Comparison of ENCODE assay signal across 10 cellular contexts in genomic region chr2:55180374-55180773, GRCh38.
"Had no signal": no experiment of that assay in that cellular context is flagged by ENCODE, and none has a peak within 500 bp of the region (broad histone marks: within the 10 kb centered on the region; RNA-seq: fewer than 3 reads in every experiment).

No MANE protein-coding gene starts in this region.

- H3K27ac Mint-ChIP-seq: HFFc6, IgD-negative memory B cell had no signal

- H3K4me1 ChIP-seq: HAP-1 had no signal

- ATAC-seq: HCT116 had no signal

- H3K9me3 Mint-ChIP-seq: HFFc6, IgD-negative memory B cell had no signal

- H3K4me3 ChIP-seq: GM23248, HAP-1 had no signal

- H3K4me3 Mint-ChIP-seq: HFFc6, IgD-negative memory B cell had no signal

- H3K9me3 ChIP-seq: HAP-1 had no signal

- H3K36me3 ChIP-seq: HAP-1 had no signal

- H3K27ac ChIP-seq: GM23248, HL-60, KMS-11 had no signal

- DNase-seq: GM23248, GOT3, H7, HFFc6, KBM-7 had no signal

- H3K27me3 Mint-ChIP-seq: IgD-negative memory B cell had no signal
